In genomic region chr5:171513591-171513990, GRCh38 we compare ENCODE assay signal across 30 cellular contexts.
"Had no signal": no experiment of that assay in that cellular context is flagged by ENCODE, and none has a peak within 500 bp of the region (broad histone marks: within the 10 kb centered on the region; RNA-seq: fewer than 3 reads in every experiment).

No MANE protein-coding gene starts in this region.

- DNase-seq: dorsolateral prefrontal cortex; effector CD4-positive, alpha-beta T cell; foreskin keratinocyte; heart left ventricle; kidney; left cardiac atrium; left lung; mesendoderm; midbrain; naive thymus-derived CD4-positive, alpha-beta T cell; nephron progenitor cell; nucleus accumbens; ovary; posterior cingulate gyrus; psoas muscle; right cardiac atrium; sigmoid colon; spleen; stimulated activated CD4-positive, alpha-beta T cell treated with anti-CD3 and anti-CD28 coated beads, Interleukin-4, amount 100 ng/mL, for 4 hours; stimulated activated naive CD8-positive, alpha-beta T cell treated with anti-CD3 and anti-CD28 coated beads, Interleukin-15, Interleukin-2, amounts not matched to agents 100 U/mL and 50 U/mL, for 24 hours; substantia nigra; upper lobe of left lung had no signal

- H3K27ac ChIP-seq: dorsolateral prefrontal cortex, epithelial cell of prostate, foreskin keratinocyte, gastroesophageal sphincter, heart left ventricle, hepatocyte, left lung, ovary, psoas muscle, sigmoid colon, skin epidermis, spleen, thoracic aorta, tibial nerve, upper lobe of left lung had no signal

- H3K27me3 ChIP-seq: dorsolateral prefrontal cortex, foreskin keratinocyte, heart left ventricle, hepatocyte, left lung, ovary, sigmoid colon, tibial nerve, upper lobe of left lung had no signal

- H3K36me3 ChIP-seq: gastroesophageal sphincter, heart left ventricle, left lung, ovary, sigmoid colon, spleen, thoracic aorta, tibial nerve, upper lobe of left lung had no signal

- H3K4me1 ChIP-seq: foreskin keratinocyte, gastroesophageal sphincter, heart left ventricle, left lung, psoas muscle, sigmoid colon, spleen, tibial nerve, upper lobe of left lung had no signal

- FAIRE-seq: colon, kidney, urothelium cell line had no signal

- H3K4me3 ChIP-seq: dorsolateral prefrontal cortex, gastroesophageal sphincter, heart left ventricle, hepatocyte, left lung, ovary, psoas muscle, sigmoid colon, skin epidermis, spleen, thoracic aorta, tibial nerve, upper lobe of left lung had no signal

- H3K9me3 ChIP-seq: gastroesophageal sphincter, heart left ventricle, left lung, ovary, psoas muscle, sigmoid colon, spleen, thoracic aorta, tibial nerve, upper lobe of left lung had no signal
